Comparison of ENCODE assay signal across 8 cellular contexts in genomic region chr18:11733031-11733430, GRCh38. TPM values are rescaled to one million over a fixed set of nuclear protein-coding genes. Genes with fewer than 3 reads are reported as not detected.
DNase-seq lines count a peak whose midpoint lies in the region; ATAC-seq and TF ChIP-seq lines count a peak whose summit lies in the region.

No MANE protein-coding gene starts in this region.

- no peaks in the 10 kb centered on the region for H3K4me1 Mint-ChIP-seq in CD4-positive, CD25-positive, alpha-beta regulatory T cell

- intact Hi-C loops in lower lobe of right lung (cut with DNase I), result no loop called here

- peaks cover 3% of the 10 kb centered on the region for H3K27me3 ChIP-seq in CD4-positive, CD25-positive, alpha-beta regulatory T cell (ENCODE audit: control insufficient read depth, insufficient read depth, low read length)
- peaks cover 5% of the 10 kb centered on the region for H3K27me3 ChIP-seq in lower lobe of right lung (ENCODE audit: low read depth)

- H3K27ac Mint-ChIP-seq in CD4-positive, CD25-positive, alpha-beta regulatory T cell, result no peak overlapping the region

- peak; percentile 89 for TF ChIP-seq CTCF in lower lobe of right lung (IDR thresholded peaks at IDR 0.05)

- ATAC-seq in CD4-positive, CD25-positive, alpha-beta regulatory T cell (ENCODE audit: low read depth in 2 of 2), result peak; percentile 57 to 67
- peak; percentile 58 for ATAC-seq in GM21786 (IDR thresholded peaks at IDR 0.05; ENCODE audit: unreplicated experiment)
- ATAC-seq in lower lobe of right lung, result peak; percentile 94 to 96
- ATAC-seq in HG03378 (IDR thresholded peaks at IDR 0.05; ENCODE audit: unreplicated experiment), result no peak

- peak; percentile 18 to 62 (median 32) for DNase-seq in CD4-positive, CD25-positive, alpha-beta regulatory T cell
- DNase-seq in NCI-H2196 (lab: John Stamatoyannopoulos, UW; ENCODE audit: unreplicated experiment) (peak; percentile 90), dedifferentiated amniotic fluid mesenchymal stem cell (ENCODE audit: extremely low spot score) (peak; percentile 49), lower lobe of right lung (peak; percentile 84)
- peak; percentile 84 for DNase-seq in activated CD4-positive, alpha-beta T cell treated with anti-CD3 and anti-CD28 coated beads for 48 hours
- peak; percentile 38 to 68 (median 42) for DNase-seq in stimulated activated CD4-positive, alpha-beta T cell treated with anti-CD3 and anti-CD28 coated beads, TNF-alpha, amount 100 ng/mL, for 24 hours (ENCODE audit: low read depth in 3 of 3)

- no peaks in the 10 kb centered on the region for H3K36me3 Mint-ChIP-seq in CD4-positive, CD25-positive, alpha-beta regulatory T cell

- peaks cover 4% of the 10 kb centered on the region for H3K4me1 ChIP-seq in CD4-positive, CD25-positive, alpha-beta regulatory T cell (ENCODE audit: control insufficient read depth, insufficient read depth, low read length, poor library complexity, severe bottlenecking)
- H3K4me1 ChIP-seq in lower lobe of right lung, result no peaks in the 10 kb centered on the region

- H3K36me3 ChIP-seq in CD4-positive, CD25-positive, alpha-beta regulatory T cell (ENCODE audit: control insufficient read depth, insufficient read depth, low read length), result no peaks in the 10 kb centered on the region
- no peaks in the 10 kb centered on the region for H3K36me3 ChIP-seq in lower lobe of right lung

- no peaks in the 10 kb centered on the region for H3K9me3 ChIP-seq in CD4-positive, CD25-positive, alpha-beta regulatory T cell (ENCODE audit: control insufficient read depth in 2 of 2, low read length in 2 of 2)
- no peaks in the 10 kb centered on the region for H3K9me3 ChIP-seq in lower lobe of right lung

- no peak overlapping the region for H3K4me3 Mint-ChIP-seq in CD4-positive, CD25-positive, alpha-beta regulatory T cell

- H3K27ac ChIP-seq in CD4-positive, CD25-positive, alpha-beta regulatory T cell (ENCODE audit: insufficient read depth, low read length, poor library complexity, severe bottlenecking), result no peak overlapping the region
- H3K27ac ChIP-seq in lower lobe of right lung, result no peak overlapping the region

- no peak overlapping the region for H3K4me3 ChIP-seq in CD4-positive, CD25-positive, alpha-beta regulatory T cell (ENCODE audit: low read depth, low read length)
- peak overlapping the region; percentile 29 for H3K4me3 ChIP-seq in lower lobe of right lung

- peaks cover 20% of the 10 kb centered on the region for H3K27me3 Mint-ChIP-seq in CD4-positive, CD25-positive, alpha-beta regulatory T cell

- H3K9me3 Mint-ChIP-seq in CD4-positive, CD25-positive, alpha-beta regulatory T cell, result peaks cover 0 to under 1% (median 0%) of the 10 kb centered on the region in 7 donors

RNA-seq across cellular contexts. Expression of gene GNAL, which starts 44.0 kb away (rescaled TPM):
- total RNA-seq in CD4-positive, CD25-positive, alpha-beta regulatory T cell, result 0.76 TPM
- polyA plus RNA-seq in CD4-positive, CD25-positive, alpha-beta regulatory T cell, result under 1 TPM in 2 of 4 donors, not detected in 2; 0.05 to 0.09 TPM
- total RNA-seq in lower lobe of right lung, result 5.6 TPM

Comparison
In these comparisons a context has a peak if more than half of its experiments do, and no peak if none do; other contexts are left out.
1. DNase-seq: peak in every context shown above with its lines; median percentile 90 in NCI-H2196; 84 in activated CD4-positive, alpha-beta T cell treated with anti-CD3 and anti-CD28 coated beads for 48 hours; 84 in lower lobe of right lung; 49 in dedifferentiated amniotic fluid mesenchymal stem cell; 42 in stimulated activated CD4-positive, alpha-beta T cell treated with anti-CD3 and anti-CD28 coated beads, TNF-alpha, amount 100 ng/mL, for 24 hours; 32 in CD4-positive, CD25-positive, alpha-beta regulatory T cell.